Comparison of ENCODE assay signal across 8 cellular contexts in the genomic region with DNA sequence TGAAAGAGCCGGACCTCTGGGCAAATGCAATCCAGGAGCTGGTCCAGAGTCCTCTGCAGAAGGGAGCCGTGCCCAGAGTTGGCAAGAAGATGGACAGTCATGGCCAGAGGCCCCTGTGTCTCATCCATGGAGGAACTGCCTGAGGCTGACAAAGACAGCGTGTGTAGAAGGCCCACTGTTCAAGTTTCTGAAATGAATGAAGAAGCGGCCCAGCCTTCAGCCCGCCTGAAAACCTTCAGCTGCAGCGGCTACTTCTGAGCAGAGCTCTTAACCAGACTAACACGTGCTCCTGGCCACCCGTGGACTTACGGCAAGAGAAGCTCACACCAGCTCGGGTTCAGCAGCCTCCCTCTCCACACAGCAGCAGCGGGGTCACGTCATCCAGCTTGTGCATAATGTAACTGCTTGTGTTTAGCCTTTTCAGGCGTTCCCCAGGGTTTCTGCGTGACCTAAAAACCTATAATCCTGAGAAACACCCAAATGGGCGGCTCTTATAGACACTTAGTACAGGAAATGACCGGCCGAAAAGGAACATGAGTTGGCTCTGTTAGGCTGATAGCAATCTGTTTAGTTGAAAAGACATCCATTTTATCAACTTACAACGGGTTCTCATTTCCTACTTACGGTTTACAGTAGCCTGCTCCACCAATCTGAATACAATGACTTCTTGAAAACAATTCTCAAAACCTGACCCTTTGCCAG. TPM values are rescaled to one million over a fixed set of nuclear protein-coding genes. Genes with fewer than 3 reads are reported as not detected.
DNase-seq lines count a peak whose midpoint lies in the region; ATAC-seq and TF ChIP-seq lines count a peak whose summit lies in the region.

Gene FAM124B, minus strand, starts transcription at position 467 of the 702 bp plus-strand sequence. Its CDS starts 339 bp downstream, at position 128.

- peaks cover 25% of the 10 kb centered on the region for H3K4me1 ChIP-seq in left ventricle myocardium inferior
- no peaks in the 10 kb centered on the region for H3K4me1 ChIP-seq in foreskin keratinocyte

- no peaks in the 10 kb centered on the region for H3K9me3 ChIP-seq in MG63
- H3K9me3 ChIP-seq in left ventricle myocardium inferior (replicated peaks) = peaks cover 4% of the 10 kb centered on the region

- intact Hi-C loops in left ventricle myocardium inferior (cut with micrococcal nuclease) (no loop called here), sciatic nerve (cut with DNase I) (no loop called here)

- peak within 1 kb of the TSS; percentile 7; the same call in 1 of the 2 replicates for H3K4me3 ChIP-seq in GM08714 (ENCODE audit: low read length)
- no peak within 1 kb of the TSS for H3K4me3 ChIP-seq in MG63
- peak within 1 kb of the TSS; percentile 66 for H3K4me3 ChIP-seq in left ventricle myocardium inferior

- DNase-seq in MG63 = peak; percentile 3
- DNase-seq in activated effector memory CD4-positive, alpha-beta T cell treated with anti-CD3 and anti-CD28 coated beads, Interleukin-2, amount 50 U/mL, for 16 hours = peak; percentile 71
- DNase-seq in left ventricle myocardium inferior = peak; percentile 64
- DNase-seq in sciatic nerve (ENCODE audit: low spot score) = peak; percentile 74
- no peak for DNase-seq in DMS53 (lab: John Stamatoyannopoulos, UW)
- DNase-seq in foreskin keratinocyte = no peak

- no peak for TF ChIP-seq CTCF in left ventricle myocardium inferior (IDR thresholded peaks at IDR 0.05; ENCODE audit: borderline replicate concordance)
- no peak for TF ChIP-seq CTCF in foreskin keratinocyte (conservative IDR thresholded peaks at IDR 0.05)

- H3K27ac ChIP-seq in left ventricle myocardium inferior (replicated peaks) (peak within 1 kb of the TSS; percentile 83), foreskin keratinocyte (no peak within 1 kb of the TSS)

- H3K36me3 ChIP-seq in MG63 = no peaks in the 10 kb centered on the region
- H3K36me3 ChIP-seq in left ventricle myocardium inferior = no peaks in the 10 kb centered on the region

- H3K27me3 ChIP-seq in MG63 (no peaks in the 10 kb centered on the region), left ventricle myocardium inferior (ENCODE audit: low read depth) (no peaks in the 10 kb centered on the region), foreskin keratinocyte (no peaks in the 10 kb centered on the region)

- ATAC-seq in sciatic nerve (peak; percentile 95), foreskin keratinocyte (no peak), HG03039 (IDR thresholded peaks at IDR 0.05; ENCODE audit: unreplicated experiment) (no peak)

RNA-seq across cellular contexts. Expression of gene FAM124B, which starts in this region (rescaled TPM):
- total RNA-seq in MG63 (2014; rRNA removed; shearing (Covaris generic); ENCODE audit: low replicate concordance) = not detected in 2 replicates
- total RNA-seq in left ventricle myocardium inferior = 1.1 TPM
- 6.3 TPM for total RNA-seq in sciatic nerve
- not detected in 2 replicates for total RNA-seq in foreskin keratinocyte
- polyA plus RNA-seq in foreskin keratinocyte = not detected in 2 replicates

Comparison
In these comparisons a context has a peak if more than half of its experiments do, and no peak if none do; other contexts are left out.
1. Peak in DNase-seq in MG63; RNA of the gene not detected or under 1 TPM.
2. DNase-seq: peak in activated effector memory CD4-positive, alpha-beta T cell treated with anti-CD3 and anti-CD28 coated beads, Interleukin-2, amount 50 U/mL, for 16 hours (single experiment), left ventricle myocardium inferior (single experiment) and sciatic nerve (single experiment); none in DMS53 (single experiment) and foreskin keratinocyte (0 of 2).